ENCODE assay signal across 1 cellular context in the genomic region with DNA sequence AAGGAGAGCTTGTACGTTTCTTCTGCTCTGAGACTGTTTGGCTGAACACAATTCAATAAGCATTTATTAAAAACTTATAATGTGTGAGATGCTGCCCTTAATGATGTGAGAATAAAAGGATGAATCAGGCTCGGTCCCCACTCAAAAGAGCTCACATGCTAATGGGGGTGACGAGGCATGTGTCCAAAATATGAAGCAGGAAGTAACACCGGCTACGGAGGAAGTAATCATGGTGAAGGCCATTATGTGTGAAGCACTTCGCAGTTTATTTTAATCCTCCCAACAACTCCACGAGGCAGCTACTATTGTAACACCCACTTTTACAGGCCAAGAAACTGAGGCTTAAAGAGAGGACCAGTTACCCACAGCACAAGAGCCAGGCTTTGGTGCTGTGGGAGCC.
TF ChIP-seq lines count a peak whose summit lies in the region.

No MANE protein-coding gene starts in this region.

TF ChIP-seq in GM23338, 12 proteins besides CTCF, POLR2A, EP300 and RAD21 (continued from another document):
- TF ChIP-seq, protein P1, sequence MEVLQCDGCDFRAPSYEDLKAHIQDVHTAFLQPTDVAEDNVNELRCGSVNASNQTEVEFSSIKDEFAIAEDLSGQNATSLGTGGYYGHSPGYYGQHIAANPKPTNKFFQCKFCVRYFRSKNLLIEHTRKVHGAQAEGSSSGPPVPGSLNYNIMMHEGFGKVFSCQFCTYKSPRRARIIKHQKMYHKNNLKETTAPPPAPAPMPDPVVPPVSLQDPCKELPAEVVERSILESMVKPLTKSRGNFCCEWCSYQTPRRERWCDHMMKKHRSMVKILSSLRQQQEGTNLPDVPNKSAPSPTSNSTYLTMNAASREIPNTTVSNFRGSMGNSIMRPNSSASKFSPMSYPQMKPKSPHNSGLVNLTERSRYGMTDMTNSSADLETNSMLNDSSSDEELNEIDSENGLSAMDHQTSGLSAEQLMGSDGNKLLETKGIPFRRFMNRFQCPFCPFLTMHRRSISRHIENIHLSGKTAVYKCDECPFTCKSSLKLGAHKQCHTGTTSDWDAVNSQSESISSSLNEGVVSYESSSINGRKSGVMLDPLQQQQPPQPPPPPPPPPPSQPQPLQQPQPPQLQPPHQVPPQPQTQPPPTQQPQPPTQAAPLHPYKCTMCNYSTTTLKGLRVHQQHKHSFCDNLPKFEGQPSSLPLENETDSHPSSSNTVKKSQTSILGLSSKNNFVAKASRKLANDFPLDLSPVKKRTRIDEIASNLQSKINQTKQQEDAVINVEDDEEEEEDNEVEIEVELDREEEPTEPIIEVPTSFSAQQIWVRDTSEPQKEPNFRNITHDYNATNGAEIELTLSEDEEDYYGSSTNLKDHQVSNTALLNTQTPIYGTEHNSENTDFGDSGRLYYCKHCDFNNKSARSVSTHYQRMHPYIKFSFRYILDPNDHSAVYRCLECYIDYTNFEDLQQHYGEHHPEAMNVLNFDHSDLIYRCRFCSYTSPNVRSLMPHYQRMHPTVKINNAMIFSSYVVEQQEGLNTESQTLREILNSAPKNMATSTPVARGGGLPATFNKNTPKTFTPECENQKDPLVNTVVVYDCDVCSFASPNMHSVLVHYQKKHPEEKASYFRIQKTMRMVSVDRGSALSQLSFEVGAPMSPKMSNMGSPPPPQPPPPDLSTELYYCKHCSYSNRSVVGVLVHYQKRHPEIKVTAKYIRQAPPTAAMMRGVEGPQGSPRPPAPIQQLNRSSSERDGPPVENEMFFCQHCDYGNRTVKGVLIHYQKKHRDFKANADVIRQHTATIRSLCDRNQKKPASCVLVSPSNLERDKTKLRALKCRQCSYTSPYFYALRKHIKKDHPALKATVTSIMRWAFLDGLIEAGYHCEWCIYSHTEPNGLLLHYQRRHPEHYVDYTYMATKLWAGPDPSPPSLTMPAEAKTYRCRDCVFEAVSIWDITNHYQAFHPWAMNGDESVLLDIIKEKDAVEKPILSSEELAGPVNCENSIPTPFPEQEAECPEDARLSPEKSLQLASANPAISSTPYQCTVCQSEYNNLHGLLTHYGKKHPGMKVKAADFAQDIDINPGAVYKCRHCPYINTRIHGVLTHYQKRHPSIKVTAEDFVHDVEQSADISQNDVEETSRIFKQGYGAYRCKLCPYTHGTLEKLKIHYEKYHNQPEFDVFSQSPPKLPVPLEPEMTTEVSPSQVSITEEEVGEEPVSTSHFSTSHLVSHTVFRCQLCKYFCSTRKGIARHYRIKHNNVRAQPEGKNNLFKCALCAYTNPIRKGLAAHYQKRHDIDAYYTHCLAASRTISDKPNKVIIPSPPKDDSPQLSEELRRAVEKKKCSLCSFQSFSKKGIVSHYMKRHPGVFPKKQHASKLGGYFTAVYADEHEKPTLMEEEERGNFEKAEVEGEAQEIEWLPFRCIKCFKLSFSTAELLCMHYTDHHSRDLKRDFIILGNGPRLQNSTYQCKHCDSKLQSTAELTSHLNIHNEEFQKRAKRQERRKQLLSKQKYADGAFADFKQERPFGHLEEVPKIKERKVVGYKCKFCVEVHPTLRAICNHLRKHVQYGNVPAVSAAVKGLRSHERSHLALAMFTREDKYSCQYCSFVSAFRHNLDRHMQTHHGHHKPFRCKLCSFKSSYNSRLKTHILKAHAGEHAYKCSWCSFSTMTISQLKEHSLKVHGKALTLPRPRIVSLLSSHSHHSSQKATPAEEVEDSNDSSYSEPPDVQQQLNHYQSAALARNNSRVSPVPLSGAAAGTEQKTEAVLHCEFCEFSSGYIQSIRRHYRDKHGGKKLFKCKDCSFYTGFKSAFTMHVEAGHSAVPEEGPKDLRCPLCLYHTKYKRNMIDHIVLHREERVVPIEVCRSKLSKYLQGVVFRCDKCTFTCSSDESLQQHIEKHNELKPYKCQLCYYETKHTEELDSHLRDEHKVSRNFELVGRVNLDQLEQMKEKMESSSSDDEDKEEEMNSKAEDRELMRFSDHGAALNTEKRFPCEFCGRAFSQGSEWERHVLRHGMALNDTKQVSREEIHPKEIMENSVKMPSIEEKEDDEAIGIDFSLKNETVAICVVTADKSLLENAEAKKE (CRISPR knock-in tag; IDR thresholded peaks at IDR 0.05) = no peak
- no peak for TF ChIP-seq CREB1 (CRISPR knock-in tag; IDR thresholded peaks at IDR 0.05; ENCODE audit: low read depth)
- TF ChIP-seq, protein P2, sequence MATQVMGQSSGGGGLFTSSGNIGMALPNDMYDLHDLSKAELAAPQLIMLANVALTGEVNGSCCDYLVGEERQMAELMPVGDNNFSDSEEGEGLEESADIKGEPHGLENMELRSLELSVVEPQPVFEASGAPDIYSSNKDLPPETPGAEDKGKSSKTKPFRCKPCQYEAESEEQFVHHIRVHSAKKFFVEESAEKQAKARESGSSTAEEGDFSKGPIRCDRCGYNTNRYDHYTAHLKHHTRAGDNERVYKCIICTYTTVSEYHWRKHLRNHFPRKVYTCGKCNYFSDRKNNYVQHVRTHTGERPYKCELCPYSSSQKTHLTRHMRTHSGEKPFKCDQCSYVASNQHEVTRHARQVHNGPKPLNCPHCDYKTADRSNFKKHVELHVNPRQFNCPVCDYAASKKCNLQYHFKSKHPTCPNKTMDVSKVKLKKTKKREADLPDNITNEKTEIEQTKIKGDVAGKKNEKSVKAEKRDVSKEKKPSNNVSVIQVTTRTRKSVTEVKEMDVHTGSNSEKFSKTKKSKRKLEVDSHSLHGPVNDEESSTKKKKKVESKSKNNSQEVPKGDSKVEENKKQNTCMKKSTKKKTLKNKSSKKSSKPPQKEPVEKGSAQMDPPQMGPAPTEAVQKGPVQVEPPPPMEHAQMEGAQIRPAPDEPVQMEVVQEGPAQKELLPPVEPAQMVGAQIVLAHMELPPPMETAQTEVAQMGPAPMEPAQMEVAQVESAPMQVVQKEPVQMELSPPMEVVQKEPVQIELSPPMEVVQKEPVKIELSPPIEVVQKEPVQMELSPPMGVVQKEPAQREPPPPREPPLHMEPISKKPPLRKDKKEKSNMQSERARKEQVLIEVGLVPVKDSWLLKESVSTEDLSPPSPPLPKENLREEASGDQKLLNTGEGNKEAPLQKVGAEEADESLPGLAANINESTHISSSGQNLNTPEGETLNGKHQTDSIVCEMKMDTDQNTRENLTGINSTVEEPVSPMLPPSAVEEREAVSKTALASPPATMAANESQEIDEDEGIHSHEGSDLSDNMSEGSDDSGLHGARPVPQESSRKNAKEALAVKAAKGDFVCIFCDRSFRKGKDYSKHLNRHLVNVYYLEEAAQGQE (IDR thresholded peaks at IDR 0.05; ENCODE audit: unreplicated experiment) = no peak
- TF ChIP-seq EZH2phosphoT487 (IDR thresholded peaks at IDR 0.05; ENCODE audit: unreplicated experiment) = no peak
